Comparison of ENCODE assay signal across 7 cellular contexts in genomic region chr16:48181746-48182520, GRCh38. TPM values are rescaled to one million over a fixed set of nuclear protein-coding genes. Genes with fewer than 3 reads are reported as not detected.
"Had no signal": no experiment of that assay in that cellular context is flagged by ENCODE, and none has a peak within 500 bp of the region (broad histone marks: within the 10 kb centered on the region; RNA-seq: fewer than 3 reads in every experiment).

No MANE protein-coding gene starts in this region.

RNA-seq across cellular contexts. Expression of gene ABCC12, which starts 26.1 kb away (rescaled TPM):
- total RNA-seq: activated CD4-positive, alpha-beta memory T cell treated with anti-CD3 and anti-CD28 coated beads, Interleukin-2, amount 10 ng/mL, durations not matched to agents 7 days and 5 days; activated CD8-positive, alpha-beta memory T cell treated with anti-CD3 and anti-CD28 coated beads, Interleukin-2, amount 10 ng/mL, durations not matched to agents 7 days and 5 days; K562; M059J; SK-MEL-5; T-cell; T-helper 17 cell had no signal
- polyA plus RNA-seq: K562 had no signal
